19 cellular contexts compared by ENCODE assay signal in the genomic region with DNA sequence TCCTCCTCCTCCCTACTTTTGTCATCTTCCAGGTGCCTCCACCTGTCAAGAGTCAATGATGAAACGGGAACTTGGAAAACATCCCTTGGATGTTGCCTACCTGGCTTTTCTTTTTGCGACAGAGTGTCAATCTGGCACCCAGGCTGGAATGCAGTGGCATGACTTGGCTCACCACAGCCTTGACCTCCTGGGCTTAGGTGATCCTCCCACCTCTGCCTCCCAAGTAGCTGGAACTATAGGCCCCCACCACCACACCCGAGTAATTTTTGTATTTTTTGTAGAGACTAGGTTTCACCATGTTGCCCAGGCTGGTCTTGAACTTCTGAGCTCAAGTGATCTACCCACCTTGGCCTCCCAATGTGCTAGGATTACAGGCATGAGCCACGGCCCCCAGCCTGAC.
"Had no signal": no experiment of that assay in that cellular context is flagged by ENCODE, and none has a peak within 500 bp of the region (broad histone marks: within the 10 kb centered on the region; RNA-seq: fewer than 3 reads in every experiment).

No MANE protein-coding gene starts in this region.

- H3K9me3 ChIP-seq: tibial nerve had no signal

- FAIRE-seq: astrocyte had no signal

- H3K4me3 ChIP-seq: SK-N-MC, tibial nerve had no signal

- H3K27ac ChIP-seq: SK-N-MC, tibial nerve had no signal

- H3K9me3 Mint-ChIP-seq: activated naive CD4-positive, alpha-beta T cell treated with anti-CD3 and anti-CD28 coated beads, Interleukin-2, amount 50 U/mL, for 72 hours; stimulated activated effector memory CD8-positive, alpha-beta T cell treated with anti-CD3 and anti-CD28 coated beads, Interleukin-12 subunit alpha, Interleukin-12 subunit beta, amount 100 ng/mL, for 72 hours; stimulated activated naive CD8-positive, alpha-beta T cell treated with anti-CD3 and anti-CD28 coated beads, Interleukin-15, amount 100 ng/mL, for 72 hours had no signal

- H3K27me3 Mint-ChIP-seq: stimulated activated naive CD8-positive, alpha-beta T cell treated with anti-CD3 and anti-CD28 coated beads, Interleukin-15, amount 100 ng/mL, for 72 hours had no signal

- ATAC-seq: activated naive CD4-positive, alpha-beta T cell treated with anti-CD3 and anti-CD28 coated beads, Interleukin-2, amount 50 U/mL, for 72 hours; left ventricle myocardium superior; stimulated activated effector memory CD8-positive, alpha-beta T cell treated with anti-CD3 and anti-CD28 coated beads, Interleukin-12 subunit alpha, Interleukin-12 subunit beta, amount 100 ng/mL, for 72 hours; stimulated activated naive CD8-positive, alpha-beta T cell treated with anti-CD3 and anti-CD28 coated beads, Interleukin-15, amount 100 ng/mL, for 72 hours had no signal

- H3K27me3 ChIP-seq: tibial nerve had no signal

- H3K27ac Mint-ChIP-seq: activated naive CD4-positive, alpha-beta T cell treated with anti-CD3 and anti-CD28 coated beads, Interleukin-2, amount 50 U/mL, for 72 hours; stimulated activated effector memory CD8-positive, alpha-beta T cell treated with anti-CD3 and anti-CD28 coated beads, Interleukin-12 subunit alpha, Interleukin-12 subunit beta, amount 100 ng/mL, for 72 hours; stimulated activated naive CD8-positive, alpha-beta T cell treated with anti-CD3 and anti-CD28 coated beads, Interleukin-15, amount 100 ng/mL, for 72 hours had no signal

- H3K4me1 ChIP-seq: tibial nerve had no signal

- DNase-seq: activated CD4-positive, alpha-beta T cell treated with anti-CD3 and anti-CD28 coated beads for 1 hour; activated CD4-positive, alpha-beta T cell treated with anti-CD3 and anti-CD28 coated beads, Interleukin-2, amount 50 U/mL, for 1 hour; activated CD8-positive, alpha-beta memory T cell treated with anti-CD3 and anti-CD28 coated beads, Interleukin-2, amount 50 U/mL, for 4 hours; activated gamma-delta T cell; central memory CD4-positive, alpha-beta T cell; effector memory CD4-positive, alpha-beta T cell; hippocampal formation; left ventricle myocardium superior; mammary epithelial cell; occipital lobe; posterior cingulate gyrus; stimulated activated CD4-positive, alpha-beta T cell treated with anti-CD3 and anti-CD28 coated beads, Interleukin-12 subunit alpha, Interleukin-12 subunit beta, amount 100 ng/mL, for 4 hours; stimulated activated naive CD8-positive, alpha-beta T cell treated with anti-CD3 and anti-CD28 coated beads, Interleukin-15, amount 100 ng/mL, for 72 hours; SW 1271 had no signal

- H3K4me3 Mint-ChIP-seq: stimulated activated effector memory CD8-positive, alpha-beta T cell treated with anti-CD3 and anti-CD28 coated beads, Interleukin-12 subunit alpha, Interleukin-12 subunit beta, amount 100 ng/mL, for 72 hours; stimulated activated naive CD8-positive, alpha-beta T cell treated with anti-CD3 and anti-CD28 coated beads, Interleukin-15, amount 100 ng/mL, for 72 hours had no signal
